In the genomic region with DNA sequence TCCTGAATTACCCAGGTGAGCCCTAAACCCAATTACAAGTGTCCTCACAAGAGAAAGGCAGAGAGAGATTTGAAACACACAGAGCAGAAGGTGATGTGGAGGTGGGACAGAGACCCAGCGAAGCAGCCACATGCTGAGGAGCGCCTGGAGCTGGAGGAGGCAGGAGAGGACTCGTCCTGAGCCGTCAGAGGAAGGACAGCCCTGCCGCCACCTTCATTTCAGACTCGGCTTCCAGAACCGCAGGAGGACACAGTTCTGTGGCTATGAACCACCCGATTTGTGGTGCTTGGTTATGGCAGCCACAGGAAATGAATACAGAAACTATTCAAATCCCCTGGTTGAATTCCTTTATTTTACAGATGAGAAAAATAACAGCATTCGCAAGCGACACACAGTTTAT, we compare ENCODE assay signal across 10 cellular contexts. TPM values are rescaled to one million over a fixed set of nuclear protein-coding genes. Genes with fewer than 3 reads are reported as not detected.
DNase-seq lines count a peak whose midpoint lies in the region; ATAC-seq and TF ChIP-seq lines count a peak whose summit lies in the region.
"Had no signal": no experiment of that assay in that cellular context is flagged by ENCODE, and none has a peak within 500 bp of the region (broad histone marks: within the 10 kb centered on the region; RNA-seq: fewer than 3 reads in every experiment).

No MANE protein-coding gene starts in this region.

- peak overlapping the region; percentile 61 for H3K4me2 ChIP-seq in mammary epithelial cell (ENCODE audit: insufficient read depth, low read depth, low read length)

- H3K4me1 ChIP-seq in mammary epithelial cell (ENCODE audit: insufficient read depth, low read length): peaks cover 13% of the 10 kb centered on the region

- in situ Hi-C loops in mammary epithelial cell (cut with MboI; ENCODE audit: low sequenced_read_pairs in 2 of 2): no loop called here

- H3K9me3 Mint-ChIP-seq in stimulated activated effector memory CD8-positive, alpha-beta T cell treated with anti-CD3 and anti-CD28 coated beads, Interleukin-12 subunit alpha, Interleukin-12 subunit beta, amount 100 ng/mL, for 72 hours: no peaks in the 10 kb centered on the region

- no peak overlapping the region for H3K27ac ChIP-seq in mammary epithelial cell (ENCODE audit: insufficient read depth, low read depth, low read length)
- H3K27ac ChIP-seq: 22Rv1 had no signal

- peak overlapping the region; percentile 83 for H3K27ac Mint-ChIP-seq in stimulated activated effector memory CD8-positive, alpha-beta T cell treated with anti-CD3 and anti-CD28 coated beads, Interleukin-12 subunit alpha, Interleukin-12 subunit beta, amount 100 ng/mL, for 72 hours

- H2AFZ ChIP-seq in mammary epithelial cell (ENCODE audit: low read depth, low read length): peak overlapping the region; percentile 87

- no peak for TF ChIP-seq CTCF in mammary epithelial cell (conservative IDR thresholded peaks at IDR 0.05 in 1 of 2, IDR thresholded peaks at IDR 0.05 in 1 of 2; ENCODE audit: extremely low read depth in 1 of 2, insufficient read depth in 1 of 2, low read depth in 1 of 2, low read length in 2 of 2)

- peaks cover 18% of the 10 kb centered on the region for H3K4me1 Mint-ChIP-seq in stimulated activated effector memory CD8-positive, alpha-beta T cell treated with anti-CD3 and anti-CD28 coated beads, Interleukin-12 subunit alpha, Interleukin-12 subunit beta, amount 100 ng/mL, for 72 hours

- BruUV-seq in mammary epithelial cell (replicated peaks; lab: Mats Ljungman, UMichigan): no TSS peak

- dilution Hi-C loops in mammary epithelial cell (cut with HindIII; ENCODE audit: low sequenced_read_pairs): loop anchor here (25.0 kb wide), 1 partner anchor 432 kb away; no protein-coding TSS in a partner anchor

- H3K9me3 ChIP-seq in mammary epithelial cell (replicated peaks; ENCODE audit: insufficient read depth, low read length): no peaks in the 10 kb centered on the region

- DNase-seq in DMS53 (lab: John Stamatoyannopoulos, UW): peak; percentile 15
- no peak for DNase-seq in DMS53 treated with DMSO at 0.1 percent for 48 hours (lab: John Stamatoyannopoulos, UW; ENCODE audit: unreplicated experiment)
- DNase-seq in mammary epithelial cell: no peak
- DNase-seq in stimulated activated effector memory CD8-positive, alpha-beta T cell treated with anti-CD3 and anti-CD28 coated beads, Interleukin-12 subunit alpha, Interleukin-12 subunit beta, amount 100 ng/mL, for 72 hours (ENCODE audit: low spot score in 2 of 2): no peak
- no peak for DNase-seq in erythroblast (lab: John Stamatoyannopoulos, UW)
- DNase-seq in 8988T: no peak
- no peak for DNase-seq in NCI-H69 (lab: John Stamatoyannopoulos, UW)
- DNase-seq: effector CD4-positive, alpha-beta T cell had no signal

- no peaks in the 10 kb centered on the region for H4K20me1 ChIP-seq in mammary epithelial cell (ENCODE audit: insufficient read depth, low read length)

- H3K4me3 ChIP-seq in mammary epithelial cell (replicated peaks in 1 of 3; ENCODE audit: insufficient read depth in 1 of 3, low read depth in 2 of 3, low read length in 3 of 3): peak overlapping the region in 1 of 3 experiments; percentile 10

- intact Hi-C loops in mammary epithelial cell (cut with micrococcal nuclease): no loop called here

- no peaks in the 10 kb centered on the region for H3K79me2 ChIP-seq in mammary epithelial cell (ENCODE audit: insufficient read depth, low read length)

- H3K27me3 ChIP-seq in mammary epithelial cell (ENCODE audit: insufficient read depth, low read length): no peaks in the 10 kb centered on the region

- WGBS in mammary epithelial cell (ENCODE audit: low coverage, missing lambda C conversion rate): 48% methylated on average over 10 of the region's 10 CpGs

- TF ChIP-seq POLR2A in erythroblast (IDR thresholded peaks at IDR 0.05; ENCODE audit: low read length): no peak

- H3K36me3 ChIP-seq in mammary epithelial cell (ENCODE audit: insufficient read depth, low read length): no peaks in the 10 kb centered on the region

- ATAC-seq in HG03442 (IDR thresholded peaks at IDR 0.05; ENCODE audit: unreplicated experiment): peak; percentile 27
- peak; percentile 22 for ATAC-seq in stimulated activated effector memory CD8-positive, alpha-beta T cell treated with anti-CD3 and anti-CD28 coated beads, Interleukin-12 subunit alpha, Interleukin-12 subunit beta, amount 100 ng/mL, for 72 hours

- CTCF ChIA-PET in mammary epithelial cell (lab: Charles Lee; ENCODE audit: low non-redundant PET): no interaction called here

- H3K9ac ChIP-seq in mammary epithelial cell (ENCODE audit: insufficient read depth, low read length): no peak overlapping the region

- H3K36me3 Mint-ChIP-seq in stimulated activated effector memory CD8-positive, alpha-beta T cell treated with anti-CD3 and anti-CD28 coated beads, Interleukin-12 subunit alpha, Interleukin-12 subunit beta, amount 100 ng/mL, for 72 hours: no peaks in the 10 kb centered on the region

- H3K4me3 Mint-ChIP-seq in stimulated activated effector memory CD8-positive, alpha-beta T cell treated with anti-CD3 and anti-CD28 coated beads, Interleukin-12 subunit alpha, Interleukin-12 subunit beta, amount 100 ng/mL, for 72 hours: peak overlapping the region; percentile 66

RNA-seq across cellular contexts. Expression of a gene that starts 16.4 kb away (rescaled TPM):
- under 1 TPM in 1 of 2 donors, not detected in 1; 0.17 TPM for total RNA-seq in mammary epithelial cell
- 0.15 TPM for polyA plus RNA-seq in mammary epithelial cell
- polyA minus RNA-seq in mammary epithelial cell: not detected
